1 cellular context compared by ENCODE assay signal in the genomic region with DNA sequence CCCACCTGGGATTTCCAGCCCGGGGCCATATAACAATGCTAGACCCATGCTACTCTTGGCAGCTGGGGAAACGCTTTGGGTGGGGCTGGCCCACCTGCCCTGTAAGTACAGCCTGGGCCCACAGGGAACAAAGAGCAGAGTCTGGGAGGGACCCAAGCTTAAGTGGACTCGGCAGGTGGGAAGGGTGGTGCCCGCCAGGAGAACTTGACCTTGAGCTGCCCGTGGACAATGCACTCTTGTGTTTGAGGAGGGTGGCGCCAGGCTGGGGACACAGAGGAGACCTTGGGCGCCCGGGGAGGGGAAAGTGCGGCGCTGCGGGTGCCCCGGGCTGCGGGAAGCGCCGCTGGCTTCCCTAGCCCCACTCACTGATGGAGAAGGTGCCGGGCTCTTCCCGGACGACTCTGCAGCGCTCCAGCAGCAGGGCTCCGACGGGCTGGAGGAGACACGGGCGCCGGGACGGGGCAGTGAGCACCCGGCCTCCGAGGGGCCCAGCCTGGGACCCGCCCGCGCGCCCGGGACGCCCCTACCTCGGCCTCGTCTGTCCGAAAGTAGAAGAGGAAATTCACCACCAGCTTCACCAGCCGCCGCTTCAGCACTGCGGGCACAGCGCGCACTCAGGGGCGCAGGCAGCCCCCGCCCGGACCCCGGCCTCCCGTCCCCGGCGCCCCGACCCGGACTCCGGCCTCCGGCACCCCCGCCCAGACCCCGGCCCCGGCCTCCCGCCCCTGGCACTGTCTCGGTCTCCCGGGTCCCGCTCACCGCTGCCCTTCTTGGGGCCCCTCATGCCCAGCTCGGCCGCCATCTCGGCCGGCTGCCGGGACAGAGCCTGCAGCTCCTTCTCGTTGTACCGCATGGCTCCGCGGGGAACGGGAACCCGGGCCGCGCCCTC.
TF ChIP-seq lines count a peak whose summit lies in the region.

No MANE protein-coding gene starts in this region.

TF ChIP-seq in HepG2, 621 proteins besides CTCF, POLR2A, EP300 and RAD21 (continued from another document and continues in another):
- TF ChIP-seq, protein P1, sequence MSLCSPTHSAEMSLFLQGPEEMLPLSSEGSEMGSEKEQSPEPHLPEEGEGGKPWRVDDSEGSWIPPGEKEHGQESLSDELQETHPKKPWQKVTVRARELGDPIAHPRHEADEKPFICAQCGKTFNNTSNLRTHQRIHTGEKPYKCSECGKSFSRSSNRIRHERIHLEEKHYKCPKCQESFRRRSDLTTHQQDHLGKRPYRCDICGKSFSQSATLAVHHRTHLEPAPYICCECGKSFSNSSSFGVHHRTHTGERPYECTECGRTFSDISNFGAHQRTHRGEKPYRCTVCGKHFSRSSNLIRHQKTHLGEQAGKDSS (CRISPR knock-in tag; IDR thresholded peaks at IDR 0.05; ENCODE audit: borderline replicate concordance, low read depth): no peak
- TF ChIP-seq ZNF777 (CRISPR knock-in tag; IDR thresholded peaks at IDR 0.05) (no peak), ZNF782 (CRISPR knock-in tag; IDR thresholded peaks at IDR 0.05; ENCODE audit: borderline replicate concordance) (no peak), ZNF484 (CRISPR knock-in tag; IDR thresholded peaks at IDR 0.05; ENCODE audit: borderline replicate concordance, low read depth) (no peak), TBX2 (CRISPR knock-in tag; IDR thresholded peaks at IDR 0.05; ENCODE audit: borderline replicate concordance) (peak; percentile 62), ZIK1 (CRISPR knock-in tag; IDR thresholded peaks at IDR 0.05; ENCODE audit: borderline replicate concordance, low read depth) (no peak), NFE2L2 (IDR thresholded peaks at IDR 0.05; ENCODE audit: low read length) (no peak), PAWR (CRISPR knock-in tag; IDR thresholded peaks at IDR 0.05; ENCODE audit: borderline replicate concordance) (no peak), ZNF549 (CRISPR knock-in tag; IDR thresholded peaks at IDR 0.05) (no peak), MBD4 (IDR thresholded peaks at IDR 0.05; ENCODE audit: borderline replicate concordance, low read length) (no peak), ZNF563 (CRISPR knock-in tag; IDR thresholded peaks at IDR 0.05) (no peak), TCF7L2 (IDR thresholded peaks at IDR 0.05; ENCODE audit: low read depth, low read length) (no peak), AKAP8 (CRISPR knock-in tag; IDR thresholded peaks at IDR 0.05) (no peak), SKI (IDR thresholded peaks at IDR 0.05; ENCODE audit: partially characterized antibody) (peak; percentile 96), RFX3 (CRISPR knock-in tag; IDR thresholded peaks at IDR 0.05) (no peak), ZBTB49 (CRISPR knock-in tag; IDR thresholded peaks at IDR 0.05; ENCODE audit: borderline replicate concordance) (no peak), CBX1 (IDR thresholded peaks at IDR 0.05; ENCODE audit: low read depth) (no peak), SMC3 (IDR thresholded peaks at IDR 0.05; ENCODE audit: low read length) (no peak), TEAD3 (CRISPR knock-in tag; optimal IDR thresholded peaks at IDR 0.05; ENCODE audit: borderline replicate concordance) (no peak), PCBP1 (IDR thresholded peaks at IDR 0.05; ENCODE audit: borderline replicate concordance, low read depth, low read length) (no peak), RNF2 (conservative IDR thresholded peaks at IDR 0.05; ENCODE audit: low read depth) (no peak), HMGA1 (CRISPR knock-in tag; conservative IDR thresholded peaks at IDR 0.05) (no peak), ZNF431 (CRISPR knock-in tag; IDR thresholded peaks at IDR 0.05; ENCODE audit: borderline replicate concordance, low read depth) (peak; percentile 31; the same call in 1 of the 2 replicates), TMF1 (CRISPR knock-in tag; IDR thresholded peaks at IDR 0.05; ENCODE audit: low read depth) (no peak), DDIT3 (CRISPR knock-in tag; IDR thresholded peaks at IDR 0.05) (no peak), POLR2AphosphoS2 (IDR thresholded peaks at IDR 0.05; ENCODE audit: low read depth, low read length) (no peak), ZFP82 (CRISPR knock-in tag; IDR thresholded peaks at IDR 0.05; ENCODE audit: borderline replicate concordance) (no peak), ZNF83 (CRISPR knock-in tag; IDR thresholded peaks at IDR 0.05; ENCODE audit: borderline replicate concordance) (no peak), ZSCAN31 (CRISPR knock-in tag; IDR thresholded peaks at IDR 0.05; ENCODE audit: low read depth) (no peak), PAXIP1 (CRISPR knock-in tag; conservative IDR thresholded peaks at IDR 0.05) (peak; percentile 54; the same call in 1 of the 2 replicates), CC2D1A (CRISPR knock-in tag; IDR thresholded peaks at IDR 0.05) (no peak), DRAP1 (CRISPR knock-in tag; IDR thresholded peaks at IDR 0.05) (0 out of 2 replicates have a peak, but pooled peaks have one; percentile 21), E2F1 (CRISPR knock-in tag; IDR thresholded peaks at IDR 0.05) (no peak), ZNF556 (CRISPR knock-in tag; IDR thresholded peaks at IDR 0.05; ENCODE audit: borderline replicate concordance) (no peak), ZNF446 (CRISPR knock-in tag; IDR thresholded peaks at IDR 0.05) (no peak), ZNF75D (CRISPR knock-in tag; IDR thresholded peaks at IDR 0.05; ENCODE audit: borderline replicate concordance) (no peak), XRCC5 (optimal IDR thresholded peaks at IDR 0.05; ENCODE audit: low read length) (peak; percentile 58)
- TF ChIP-seq, protein P2, sequence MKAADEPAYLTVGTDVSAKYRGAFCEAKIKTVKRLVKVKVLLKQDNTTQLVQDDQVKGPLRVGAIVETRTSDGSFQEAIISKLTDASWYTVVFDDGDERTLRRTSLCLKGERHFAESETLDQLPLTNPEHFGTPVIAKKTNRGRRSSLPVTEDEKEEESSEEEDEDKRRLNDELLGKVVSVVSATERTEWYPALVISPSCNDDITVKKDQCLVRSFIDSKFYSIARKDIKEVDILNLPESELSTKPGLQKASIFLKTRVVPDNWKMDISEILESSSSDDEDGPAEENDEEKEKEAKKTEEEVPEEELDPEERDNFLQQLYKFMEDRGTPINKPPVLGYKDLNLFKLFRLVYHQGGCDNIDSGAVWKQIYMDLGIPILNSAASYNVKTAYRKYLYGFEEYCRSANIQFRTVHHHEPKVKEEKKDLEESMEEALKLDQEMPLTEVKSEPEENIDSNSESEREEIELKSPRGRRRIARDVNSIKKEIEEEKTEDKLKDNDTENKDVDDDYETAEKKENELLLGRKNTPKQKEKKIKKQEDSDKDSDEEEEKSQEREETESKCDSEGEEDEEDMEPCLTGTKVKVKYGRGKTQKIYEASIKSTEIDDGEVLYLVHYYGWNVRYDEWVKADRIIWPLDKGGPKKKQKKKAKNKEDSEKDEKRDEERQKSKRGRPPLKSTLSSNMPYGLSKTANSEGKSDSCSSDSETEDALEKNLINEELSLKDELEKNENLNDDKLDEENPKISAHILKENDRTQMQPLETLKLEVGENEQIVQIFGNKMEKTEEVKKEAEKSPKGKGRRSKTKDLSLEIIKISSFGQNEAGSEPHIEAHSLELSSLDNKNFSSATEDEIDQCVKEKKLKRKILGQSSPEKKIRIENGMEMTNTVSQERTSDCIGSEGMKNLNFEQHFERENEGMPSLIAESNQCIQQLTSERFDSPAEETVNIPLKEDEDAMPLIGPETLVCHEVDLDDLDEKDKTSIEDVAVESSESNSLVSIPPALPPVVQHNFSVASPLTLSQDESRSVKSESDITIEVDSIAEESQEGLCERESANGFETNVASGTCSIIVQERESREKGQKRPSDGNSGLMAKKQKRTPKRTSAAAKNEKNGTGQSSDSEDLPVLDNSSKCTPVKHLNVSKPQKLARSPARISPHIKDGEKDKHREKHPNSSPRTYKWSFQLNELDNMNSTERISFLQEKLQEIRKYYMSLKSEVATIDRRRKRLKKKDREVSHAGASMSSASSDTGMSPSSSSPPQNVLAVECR (CRISPR knock-in tag; IDR thresholded peaks at IDR 0.05; ENCODE audit: borderline replicate concordance): no peak
- TF ChIP-seq, protein P3, sequence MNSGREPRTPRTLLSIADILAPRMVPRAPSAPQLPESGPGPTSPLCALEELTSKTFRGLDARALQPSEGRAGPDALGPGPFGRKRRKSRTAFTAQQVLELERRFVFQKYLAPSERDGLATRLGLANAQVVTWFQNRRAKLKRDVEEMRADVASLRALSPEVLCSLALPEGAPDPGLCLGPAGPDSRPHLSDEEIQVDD (CRISPR knock-in tag; IDR thresholded peaks at IDR 0.05; ENCODE audit: borderline replicate concordance): no peak
- TF ChIP-seq, protein P4, sequence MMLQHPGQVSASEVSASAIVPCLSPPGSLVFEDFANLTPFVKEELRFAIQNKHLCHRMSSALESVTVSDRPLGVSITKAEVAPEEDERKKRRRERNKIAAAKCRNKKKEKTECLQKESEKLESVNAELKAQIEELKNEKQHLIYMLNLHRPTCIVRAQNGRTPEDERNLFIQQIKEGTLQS (CRISPR knock-in tag; IDR thresholded peaks at IDR 0.05): no peak
- TF ChIP-seq, protein P5, sequence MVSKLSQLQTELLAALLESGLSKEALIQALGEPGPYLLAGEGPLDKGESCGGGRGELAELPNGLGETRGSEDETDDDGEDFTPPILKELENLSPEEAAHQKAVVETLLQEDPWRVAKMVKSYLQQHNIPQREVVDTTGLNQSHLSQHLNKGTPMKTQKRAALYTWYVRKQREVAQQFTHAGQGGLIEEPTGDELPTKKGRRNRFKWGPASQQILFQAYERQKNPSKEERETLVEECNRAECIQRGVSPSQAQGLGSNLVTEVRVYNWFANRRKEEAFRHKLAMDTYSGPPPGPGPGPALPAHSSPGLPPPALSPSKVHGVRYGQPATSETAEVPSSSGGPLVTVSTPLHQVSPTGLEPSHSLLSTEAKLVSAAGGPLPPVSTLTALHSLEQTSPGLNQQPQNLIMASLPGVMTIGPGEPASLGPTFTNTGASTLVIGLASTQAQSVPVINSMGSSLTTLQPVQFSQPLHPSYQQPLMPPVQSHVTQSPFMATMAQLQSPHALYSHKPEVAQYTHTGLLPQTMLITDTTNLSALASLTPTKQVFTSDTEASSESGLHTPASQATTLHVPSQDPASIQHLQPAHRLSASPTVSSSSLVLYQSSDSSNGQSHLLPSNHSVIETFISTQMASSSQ (IDR thresholded peaks at IDR 0.05; ENCODE audit: low read depth): no peak
- TF ChIP-seq, protein P5 (CRISPR knock-in tag; IDR thresholded peaks at IDR 0.05; ENCODE audit: borderline replicate concordance): no peak
